In the genomic region with DNA sequence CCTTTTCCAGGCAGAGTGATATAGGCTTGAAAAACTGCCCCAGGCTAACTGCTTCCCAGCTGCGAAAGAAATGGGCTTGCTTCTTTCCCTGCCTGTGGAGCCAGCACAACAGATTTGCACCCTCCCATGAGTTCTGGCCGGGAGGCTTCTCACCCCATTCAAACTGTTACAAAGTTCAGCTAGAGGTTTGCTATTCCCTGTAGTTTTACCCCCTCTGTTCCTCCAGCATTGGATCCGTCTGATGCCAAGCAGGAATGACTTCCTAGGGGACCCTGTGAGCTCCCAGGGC, we compare ENCODE assay signal across 27 cellular contexts.
"Had no signal": no experiment of that assay in that cellular context is flagged by ENCODE, and none has a peak within 500 bp of the region (broad histone marks: within the 10 kb centered on the region; RNA-seq: fewer than 3 reads in every experiment).

No MANE protein-coding gene starts in this region.

- H3K27me3 Mint-ChIP-seq: central memory CD8-positive, alpha-beta T cell; dendritic cell treated with granulocyte-macrophage colony-stimulating factor and Interleukin-4, amounts not matched to agents 40 ng/mL and 50 ng/mL, for 4 days; naive B cell; natural killer cell treated with Interleukin-12 subunit alpha and Interleukin-12 subunit beta and Interleukin-15 and Interleukin-18, amount 100 ng/mL, for 72 hours had no signal

- H3K36me3 Mint-ChIP-seq: naive B cell; natural killer cell treated with Interleukin-12 subunit alpha and Interleukin-12 subunit beta and Interleukin-15 and Interleukin-18, amount 100 ng/mL, for 72 hours; stimulated activated effector memory CD8-positive, alpha-beta T cell treated with anti-CD3 and anti-CD28 coated beads, Interleukin-12 subunit alpha, Interleukin-12 subunit beta, amount 100 ng/mL, for 72 hours had no signal

- H3K9me3 ChIP-seq: colonic mucosa, esophagus muscularis mucosa, lower lobe of right lung, mucosa of descending colon, neutrophil, prostate gland, stomach, thyroid gland had no signal

- ATAC-seq: foreskin keratinocyte; left ventricle myocardium superior; lower lobe of right lung; mucosa of descending colon; natural killer cell treated with Interleukin-12 subunit alpha and Interleukin-12 subunit beta and Interleukin-15 and Interleukin-18, amount 100 ng/mL, for 72 hours; sciatic nerve; stimulated activated effector memory CD8-positive, alpha-beta T cell treated with anti-CD3 and anti-CD28 coated beads, Interleukin-12 subunit alpha, Interleukin-12 subunit beta, amount 100 ng/mL, for 72 hours had no signal

- H3K27ac ChIP-seq: colonic mucosa, esophagus muscularis mucosa, foreskin keratinocyte, lower lobe of right lung, neutrophil, prostate gland, right atrium auricular region, stomach, thyroid gland had no signal

- H3K4me3 Mint-ChIP-seq: central memory CD8-positive, alpha-beta T cell; dendritic cell treated with granulocyte-macrophage colony-stimulating factor and Interleukin-4, amounts not matched to agents 40 ng/mL and 50 ng/mL, for 4 days; naive B cell; natural killer cell treated with Interleukin-12 subunit alpha and Interleukin-12 subunit beta and Interleukin-15 and Interleukin-18, amount 100 ng/mL, for 72 hours; stimulated activated effector memory CD8-positive, alpha-beta T cell treated with anti-CD3 and anti-CD28 coated beads, Interleukin-12 subunit alpha, Interleukin-12 subunit beta, amount 100 ng/mL, for 72 hours had no signal

- H3K4me3 ChIP-seq: colonic mucosa, esophagus muscularis mucosa, lower lobe of right lung, mucosa of descending colon, prostate gland, right atrium auricular region, smooth muscle cell, stomach, thyroid gland had no signal

- H3K4me2 ChIP-seq: smooth muscle cell had no signal

- H3K4me1 ChIP-seq: colonic mucosa, esophagus muscularis mucosa, foreskin keratinocyte, lower lobe of right lung, prostate gland, right atrium auricular region, stomach, thyroid gland had no signal

- DNase-seq: colonic mucosa; effector CD8-positive, alpha-beta T cell; hypothalamus; left ventricle myocardium superior; lower lobe of right lung; mucosa of descending colon; naive B cell; stimulated activated CD4-positive, alpha-beta T cell treated with anti-CD3 and anti-CD28 coated beads, Interleukin-12 subunit alpha, Interleukin-12 subunit beta, amount 100 ng/mL, for 4 hours; stimulated activated CD4-positive, alpha-beta T cell treated with anti-CD3 and anti-CD28 coated beads, Interleukin-1b, Interleukin-23, amount 100 ng/mL, for 48 hours; stimulated activated CD4-positive, alpha-beta T cell treated with anti-CD3 and anti-CD28 coated beads, Interleukin-4, amount 100 ng/mL, for 24 hours; stimulated activated naive CD4-positive, alpha-beta T cell treated with Interleukin-2 at 50 U/mL for 16 hours; stomach; thyroid gland; trophoblast cell had no signal

- H3K27me3 ChIP-seq: colonic mucosa, esophagus muscularis mucosa, foreskin keratinocyte, neutrophil, right atrium auricular region, stomach, thyroid gland had no signal

- FAIRE-seq: endothelial cell of umbilical vein, keratinocyte had no signal

- H3K9me3 Mint-ChIP-seq: naive B cell; stimulated activated effector memory CD8-positive, alpha-beta T cell treated with anti-CD3 and anti-CD28 coated beads, Interleukin-12 subunit alpha, Interleukin-12 subunit beta, amount 100 ng/mL, for 72 hours had no signal

- H3K27ac Mint-ChIP-seq: dendritic cell treated with granulocyte-macrophage colony-stimulating factor and Interleukin-4, amounts not matched to agents 40 ng/mL and 50 ng/mL, for 4 days; naive B cell; natural killer cell treated with Interleukin-12 subunit alpha and Interleukin-12 subunit beta and Interleukin-15 and Interleukin-18, amount 100 ng/mL, for 72 hours; stimulated activated effector memory CD8-positive, alpha-beta T cell treated with anti-CD3 and anti-CD28 coated beads, Interleukin-12 subunit alpha, Interleukin-12 subunit beta, amount 100 ng/mL, for 72 hours had no signal

- H3K36me3 ChIP-seq: colonic mucosa, esophagus muscularis mucosa, lower lobe of right lung, neutrophil, prostate gland, right atrium auricular region, stomach, thyroid gland had no signal

- H3K4me1 Mint-ChIP-seq: central memory CD8-positive, alpha-beta T cell; naive B cell; stimulated activated effector memory CD8-positive, alpha-beta T cell treated with anti-CD3 and anti-CD28 coated beads, Interleukin-12 subunit alpha, Interleukin-12 subunit beta, amount 100 ng/mL, for 72 hours had no signal
